Comparison of ENCODE assay signal across 1 cellular context in the genomic region with DNA sequence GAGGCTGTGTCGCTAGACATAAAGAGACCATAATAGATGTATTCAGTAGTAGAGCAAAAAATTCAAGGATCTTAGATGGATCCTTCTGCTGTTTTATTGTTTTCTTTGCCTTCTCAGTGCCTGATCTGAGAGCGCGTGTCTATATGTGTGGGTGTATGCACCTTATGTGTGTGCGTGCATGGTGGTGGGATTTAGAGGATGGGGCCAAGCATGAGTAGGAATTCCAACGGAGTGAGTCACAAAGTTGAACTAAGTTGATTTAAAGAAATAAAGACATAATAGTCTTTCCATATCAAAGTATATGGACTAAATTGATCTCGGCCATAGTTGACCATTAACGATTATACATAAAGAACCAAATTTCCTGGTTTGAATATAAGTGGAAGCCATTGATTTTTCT.
TF ChIP-seq lines count a peak whose summit lies in the region.

No MANE protein-coding gene starts in this region.

TF ChIP-seq in H1, 55 proteins besides CTCF, POLR2A, EP300 and RAD21 (continued from another document):
- TF ChIP-seq, protein P1, sequence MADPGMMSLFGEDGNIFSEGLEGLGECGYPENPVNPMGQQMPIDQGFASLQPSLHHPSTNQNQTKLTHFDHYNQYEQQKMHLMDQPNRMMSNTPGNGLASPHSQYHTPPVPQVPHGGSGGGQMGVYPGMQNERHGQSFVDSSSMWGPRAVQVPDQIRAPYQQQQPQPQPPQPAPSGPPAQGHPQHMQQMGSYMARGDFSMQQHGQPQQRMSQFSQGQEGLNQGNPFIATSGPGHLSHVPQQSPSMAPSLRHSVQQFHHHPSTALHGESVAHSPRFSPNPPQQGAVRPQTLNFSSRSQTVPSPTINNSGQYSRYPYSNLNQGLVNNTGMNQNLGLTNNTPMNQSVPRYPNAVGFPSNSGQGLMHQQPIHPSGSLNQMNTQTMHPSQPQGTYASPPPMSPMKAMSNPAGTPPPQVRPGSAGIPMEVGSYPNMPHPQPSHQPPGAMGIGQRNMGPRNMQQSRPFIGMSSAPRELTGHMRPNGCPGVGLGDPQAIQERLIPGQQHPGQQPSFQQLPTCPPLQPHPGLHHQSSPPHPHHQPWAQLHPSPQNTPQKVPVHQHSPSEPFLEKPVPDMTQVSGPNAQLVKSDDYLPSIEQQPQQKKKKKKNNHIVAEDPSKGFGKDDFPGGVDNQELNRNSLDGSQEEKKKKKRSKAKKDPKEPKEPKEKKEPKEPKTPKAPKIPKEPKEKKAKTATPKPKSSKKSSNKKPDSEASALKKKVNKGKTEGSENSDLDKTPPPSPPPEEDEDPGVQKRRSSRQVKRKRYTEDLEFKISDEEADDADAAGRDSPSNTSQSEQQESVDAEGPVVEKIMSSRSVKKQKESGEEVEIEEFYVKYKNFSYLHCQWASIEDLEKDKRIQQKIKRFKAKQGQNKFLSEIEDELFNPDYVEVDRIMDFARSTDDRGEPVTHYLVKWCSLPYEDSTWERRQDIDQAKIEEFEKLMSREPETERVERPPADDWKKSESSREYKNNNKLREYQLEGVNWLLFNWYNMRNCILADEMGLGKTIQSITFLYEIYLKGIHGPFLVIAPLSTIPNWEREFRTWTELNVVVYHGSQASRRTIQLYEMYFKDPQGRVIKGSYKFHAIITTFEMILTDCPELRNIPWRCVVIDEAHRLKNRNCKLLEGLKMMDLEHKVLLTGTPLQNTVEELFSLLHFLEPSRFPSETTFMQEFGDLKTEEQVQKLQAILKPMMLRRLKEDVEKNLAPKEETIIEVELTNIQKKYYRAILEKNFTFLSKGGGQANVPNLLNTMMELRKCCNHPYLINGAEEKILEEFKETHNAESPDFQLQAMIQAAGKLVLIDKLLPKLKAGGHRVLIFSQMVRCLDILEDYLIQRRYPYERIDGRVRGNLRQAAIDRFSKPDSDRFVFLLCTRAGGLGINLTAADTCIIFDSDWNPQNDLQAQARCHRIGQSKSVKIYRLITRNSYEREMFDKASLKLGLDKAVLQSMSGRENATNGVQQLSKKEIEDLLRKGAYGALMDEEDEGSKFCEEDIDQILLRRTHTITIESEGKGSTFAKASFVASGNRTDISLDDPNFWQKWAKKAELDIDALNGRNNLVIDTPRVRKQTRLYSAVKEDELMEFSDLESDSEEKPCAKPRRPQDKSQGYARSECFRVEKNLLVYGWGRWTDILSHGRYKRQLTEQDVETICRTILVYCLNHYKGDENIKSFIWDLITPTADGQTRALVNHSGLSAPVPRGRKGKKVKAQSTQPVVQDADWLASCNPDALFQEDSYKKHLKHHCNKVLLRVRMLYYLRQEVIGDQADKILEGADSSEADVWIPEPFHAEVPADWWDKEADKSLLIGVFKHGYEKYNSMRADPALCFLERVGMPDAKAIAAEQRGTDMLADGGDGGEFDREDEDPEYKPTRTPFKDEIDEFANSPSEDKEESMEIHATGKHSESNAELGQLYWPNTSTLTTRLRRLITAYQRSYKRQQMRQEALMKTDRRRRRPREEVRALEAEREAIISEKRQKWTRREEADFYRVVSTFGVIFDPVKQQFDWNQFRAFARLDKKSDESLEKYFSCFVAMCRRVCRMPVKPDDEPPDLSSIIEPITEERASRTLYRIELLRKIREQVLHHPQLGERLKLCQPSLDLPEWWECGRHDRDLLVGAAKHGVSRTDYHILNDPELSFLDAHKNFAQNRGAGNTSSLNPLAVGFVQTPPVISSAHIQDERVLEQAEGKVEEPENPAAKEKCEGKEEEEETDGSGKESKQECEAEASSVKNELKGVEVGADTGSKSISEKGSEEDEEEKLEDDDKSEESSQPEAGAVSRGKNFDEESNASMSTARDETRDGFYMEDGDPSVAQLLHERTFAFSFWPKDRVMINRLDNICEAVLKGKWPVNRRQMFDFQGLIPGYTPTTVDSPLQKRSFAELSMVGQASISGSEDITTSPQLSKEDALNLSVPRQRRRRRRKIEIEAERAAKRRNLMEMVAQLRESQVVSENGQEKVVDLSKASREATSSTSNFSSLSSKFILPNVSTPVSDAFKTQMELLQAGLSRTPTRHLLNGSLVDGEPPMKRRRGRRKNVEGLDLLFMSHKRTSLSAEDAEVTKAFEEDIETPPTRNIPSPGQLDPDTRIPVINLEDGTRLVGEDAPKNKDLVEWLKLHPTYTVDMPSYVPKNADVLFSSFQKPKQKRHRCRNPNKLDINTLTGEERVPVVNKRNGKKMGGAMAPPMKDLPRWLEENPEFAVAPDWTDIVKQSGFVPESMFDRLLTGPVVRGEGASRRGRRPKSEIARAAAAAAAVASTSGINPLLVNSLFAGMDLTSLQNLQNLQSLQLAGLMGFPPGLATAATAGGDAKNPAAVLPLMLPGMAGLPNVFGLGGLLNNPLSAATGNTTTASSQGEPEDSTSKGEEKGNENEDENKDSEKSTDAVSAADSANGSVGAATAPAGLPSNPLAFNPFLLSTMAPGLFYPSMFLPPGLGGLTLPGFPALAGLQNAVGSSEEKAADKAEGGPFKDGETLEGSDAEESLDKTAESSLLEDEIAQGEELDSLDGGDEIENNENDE (IDR thresholded peaks at IDR 0.05; ENCODE audit: insufficient replicate concordance, low read length) = no peak
- TF ChIP-seq TAF1 (IDR thresholded peaks at IDR 0.05; ENCODE audit: low read depth, low read length) (no peak), SAP30 (IDR thresholded peaks at IDR 0.05; ENCODE audit: insufficient read depth, insufficient replicate concordance, low read length) (no peak)
